8 cellular contexts compared by ENCODE assay signal in the genomic region with DNA sequence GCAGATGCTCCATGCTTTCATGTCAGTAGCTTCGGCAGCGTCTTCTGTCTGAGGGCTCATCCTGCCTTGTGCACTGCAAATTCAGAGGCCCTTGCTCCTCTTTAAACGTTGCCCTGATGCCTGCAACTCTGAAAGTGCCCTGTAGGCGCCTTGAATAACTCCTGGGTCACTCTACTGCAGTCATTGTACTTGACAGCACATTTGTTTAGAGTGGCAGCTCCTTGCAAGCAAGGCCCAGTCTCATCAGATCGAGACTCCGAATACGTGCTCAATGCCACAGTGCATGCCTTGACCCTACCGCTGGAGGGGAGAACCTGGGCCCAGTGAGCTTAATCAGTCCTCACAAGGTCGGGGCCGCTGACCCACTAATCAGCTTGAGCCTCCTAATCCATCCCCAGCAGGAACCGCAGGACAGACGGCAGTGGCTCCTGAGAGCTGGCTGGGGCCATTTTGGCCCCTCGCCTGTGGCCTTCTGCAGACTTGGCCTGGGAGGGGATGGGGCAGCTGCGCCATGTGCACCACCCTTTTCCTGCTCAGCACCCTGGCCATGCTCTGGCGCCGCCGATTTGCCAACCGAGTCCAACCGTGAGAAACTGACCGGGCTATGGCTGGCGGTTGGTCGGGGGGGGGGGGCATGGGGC. TPM values are rescaled to one million over a fixed set of nuclear protein-coding genes. Genes with fewer than 3 reads are reported as not detected.
DNase-seq lines count a peak whose midpoint lies in the region; ATAC-seq and TF ChIP-seq lines count a peak whose summit lies in the region.

A gene with protein sequence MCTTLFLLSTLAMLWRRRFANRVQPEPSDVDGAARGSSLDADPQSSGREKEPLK (plus strand): TSS at position 414 of the 641 bp plus-strand sequence. CDS start 98 bp downstream, at position 512.

- BruUV-seq in Caco-2 (replicated peaks; lab: Mats Ljungman, UMichigan), result no TSS peak

- POLR2A ChIA-PET in Caco-2 (lab: Charles Lee), result interaction anchor here (1.5 kb wide), 1 partner anchor 18 kb away, joined by 9 read pairs; no protein-coding TSS in a partner anchor

- H3K4me3 Mint-ChIP-seq in Caco-2 (ENCODE audit: unreplicated experiment), result peak within 1 kb of the TSS; percentile 73

- peaks cover 5% of the 10 kb centered on the region for H3K36me3 Mint-ChIP-seq in Caco-2 (ENCODE audit: insufficient read depth, unreplicated experiment)

- no peaks in the 10 kb centered on the region for H3K9me3 Mint-ChIP-seq in Caco-2 (ENCODE audit: unreplicated experiment)

- H3K4me1 ChIP-seq in Caco-2 (peaks cover 9% of the 10 kb centered on the region), gastroesophageal sphincter (peaks cover 0 to 93% (median 44%) of the 10 kb centered on the region in 3 donors), prostate gland (replicated peaks) (peaks cover 4% of the 10 kb centered on the region)

- in situ Hi-C loops in SK-MEL-5 (cut with HindIII; ENCODE audit: low pct_unique_long_range_greater_than_20kb, low sequenced_read_pairs), result no loop called here

- no peak for TF ChIP-seq POLR2A in gastroesophageal sphincter (IDR thresholded peaks at IDR 0.05)
- no peak for TF ChIP-seq POLR2A in prostate gland (IDR thresholded peaks at IDR 0.05)

- intact Hi-C loops in Caco-2 (cut with micrococcal nuclease; ENCODE audit: unreplicated experiment) (no loop called here), prostate gland (cut with DNase I) (no loop called here)

- H3K36me3 ChIP-seq in Caco-2 (ENCODE audit: control insufficient read depth, insufficient read depth, low read length) (no peaks in the 10 kb centered on the region), gastroesophageal sphincter (no peaks in the 10 kb centered on the region), prostate gland (no peaks in the 10 kb centered on the region)

- H3K27ac Mint-ChIP-seq in Caco-2 (ENCODE audit: unreplicated experiment), result peak within 1 kb of the TSS; percentile 44

- no peaks in the 10 kb centered on the region for H3K27me3 Mint-ChIP-seq in Caco-2 (ENCODE audit: insufficient read depth, unreplicated experiment)

- DNase-seq in Caco-2, result no peak
- DNase-seq in SK-MEL-5 (ENCODE audit: low read depth, low spot score), result peak; percentile 49
- DNase-seq in prostate gland (ENCODE audit: low spot score), result no peak
- no peak for DNase-seq in stimulated activated CD4-positive, alpha-beta T cell treated with anti-CD3 and anti-CD28 coated beads, Interleukin-12 subunit alpha, Interleukin-12 subunit beta, amount 100 ng/mL, for 4 hours
- DNase-seq in stimulated activated CD8-positive, alpha-beta memory T cell treated with anti-CD3 and anti-CD28 coated beads, Interleukin-4, amount 100 ng/mL, for 48 hours, result no peak
- no peak for DNase-seq in AML-193 (lab: John Stamatoyannopoulos, UW)

- TF ChIP-seq CTCF in Caco-2 (IDR thresholded peaks at IDR 0.05; ENCODE audit: insufficient read depth in 1 of 2, low read depth in 1 of 2, low read length in 1 of 2, severe bottlenecking in 1 of 2, unreplicated experiment in 1 of 2) (no peak), gastroesophageal sphincter (IDR thresholded peaks at IDR 0.05) (no peak), prostate gland (IDR thresholded peaks at IDR 0.05) (no peak)

- no peaks in the 10 kb centered on the region for H3K27me3 ChIP-seq in Caco-2 (replicated peaks; ENCODE audit: control insufficient read depth, insufficient read depth, low read length)
- H3K27me3 ChIP-seq in gastroesophageal sphincter, result peaks cover 58% of the 10 kb centered on the region
- H3K27me3 ChIP-seq in prostate gland (replicated peaks; ENCODE audit: insufficient read depth), result peaks cover 3% of the 10 kb centered on the region

- H3K27ac ChIP-seq in gastroesophageal sphincter (peak within 1 kb of the TSS in 3 of 4 donors; percentile 75 to 86 (median 76)), prostate gland (peak within 1 kb of the TSS; percentile 47)

- H3K9me3 ChIP-seq in Caco-2 (no peaks in the 10 kb centered on the region), gastroesophageal sphincter (no peaks in the 10 kb centered on the region), prostate gland (no peaks in the 10 kb centered on the region)

- TF ChIP-seq EP300 in gastroesophageal sphincter (IDR thresholded peaks at IDR 0.05), result no peak

- 75% methylated on average over 4 of the region's 22 CpGs; no CpG with 5 or more reads in 1 of the 2 donors for WGBS in gastroesophageal sphincter (ENCODE audit: low coverage in 1 of 2), 2 donors
- 86% methylated on average over 16 of the region's 22 CpGs for WGBS in prostate gland

- peaks cover 8% of the 10 kb centered on the region for H3K4me1 Mint-ChIP-seq in Caco-2 (ENCODE audit: low read depth, unreplicated experiment)

- CTCF ChIA-PET in Caco-2 (lab: Charles Lee), result interaction anchor here (1.2 to 2.3 kb wide), 3 partner anchors 11 to 84 kb away, joined by 3 to 21 read pairs (median 3); no protein-coding TSS in a partner anchor

- ATAC-seq in gastroesophageal sphincter, result no peak
- no peak for ATAC-seq in GM18870 (IDR thresholded peaks at IDR 0.05; ENCODE audit: unreplicated experiment)

- peak within 1 kb of the TSS; percentile 30 for H3K4me3 ChIP-seq in Caco-2 (ENCODE audit: low read depth, low read length)
- H3K4me3 ChIP-seq in gastroesophageal sphincter, result peak within 1 kb of the TSS; percentile 24 to 50
- peak within 1 kb of the TSS in 1 of 2 donors; percentile 22 for H3K4me3 ChIP-seq in prostate gland

RNA-seq across cellular contexts. Expression of the gene that starts here (rescaled TPM):
- total RNA-seq in Caco-2 (2022), result not detected in 2 replicates
- 15.8 and 18.8 TPM in 2 replicates for total RNA-seq in SK-MEL-5 (2014; rRNA removed; shearing (Covaris generic))
- polyA plus RNA-seq in SK-MEL-5 (2015; cell fraction: cytosol; rRNA removed), result 12.2 and 13.3 TPM in 2 replicates
- polyA plus RNA-seq in SK-MEL-5 (2015; cell fraction: nucleus; rRNA removed), result 32.9 and 49.6 TPM in 2 replicates
- 10 to 100 TPM in 1 of 4 donors, 1 to 10 TPM in 2, under 1 TPM in 1; 0.57 to 11.2 (median 2.3) TPM for total RNA-seq in gastroesophageal sphincter
- under 1 TPM; 0.36 to 0.85 TPM for total RNA-seq in prostate gland
